In the genomic region with DNA sequence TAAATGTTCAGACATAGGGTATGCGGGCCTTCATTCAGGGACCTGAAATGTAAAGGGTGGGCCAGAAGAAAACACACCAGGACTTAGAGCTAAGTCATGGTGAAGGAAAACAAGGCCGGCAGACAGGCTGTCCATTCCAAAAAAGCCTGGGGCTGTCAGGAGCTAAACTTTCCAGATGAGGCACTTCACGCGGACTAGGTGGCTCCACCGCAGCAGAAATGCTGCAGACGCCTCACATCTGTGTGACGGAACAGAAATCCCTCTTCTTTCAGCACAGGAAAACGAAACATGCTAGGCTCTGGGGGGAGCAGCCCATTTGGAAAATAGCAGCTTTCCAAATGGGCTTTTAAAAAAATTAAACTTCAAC, we compare ENCODE assay signal across 18 cellular contexts.
DNase-seq lines count a peak whose midpoint lies in the region; ATAC-seq and TF ChIP-seq lines count a peak whose summit lies in the region.
"Had no signal": no experiment of that assay in that cellular context is flagged by ENCODE, and none has a peak within 500 bp of the region (broad histone marks: within the 10 kb centered on the region; RNA-seq: fewer than 3 reads in every experiment).

No MANE protein-coding gene starts in this region.

- H2AK5ac ChIP-seq in H9 (ENCODE audit: insufficient read length, low read length): no peak overlapping the region
- no peak overlapping the region for H2AK5ac ChIP-seq in mesenchymal stem cell (ENCODE audit: low read length, severe bottlenecking)

- no peak overlapping the region for H4K5ac ChIP-seq in H9 (ENCODE audit: insufficient read length, low read depth, low read length)

- H3K18ac ChIP-seq in H9 (ENCODE audit: insufficient read length, low read depth, low read length) (no peak overlapping the region), mesenchymal stem cell (ENCODE audit: low read depth in 1 of 2, low read length in 2 of 2) (no peak overlapping the region)

- H2BK120ac ChIP-seq in H9 (ENCODE audit: low read depth, low read length, poor library complexity, severe bottlenecking) (no peak overlapping the region), mesenchymal stem cell (ENCODE audit: low read depth, low read length) (no peak overlapping the region)

- H3K9ac ChIP-seq in H9 (ENCODE audit: extremely low read depth, insufficient read length, low read length): no peak overlapping the region
- peak overlapping the region; percentile 92 for H3K9ac ChIP-seq in mesenchymal stem cell (ENCODE audit: low read length)

- H3K23ac ChIP-seq in H9 (ENCODE audit: insufficient read length, low read depth, low read length) (no peak overlapping the region), mesenchymal stem cell (ENCODE audit: low read length in 2 of 2) (no peak overlapping the region)

- intact Hi-C loops in body of pancreas (cut with DNase I): no loop called here

- no peaks in the 10 kb centered on the region for H3K79me2 ChIP-seq in H9 (ENCODE audit: insufficient read depth, low read length)

- H2BK12ac ChIP-seq in H9 (ENCODE audit: insufficient read length, low read depth, low read length): no peak overlapping the region
- H2BK12ac ChIP-seq in mesenchymal stem cell (ENCODE audit: low read length in 2 of 2): no peak overlapping the region

- no peak overlapping the region for H2BK5ac ChIP-seq in H9 (ENCODE audit: insufficient read length, low read length)
- no peak overlapping the region for H2BK5ac ChIP-seq in mesenchymal stem cell (ENCODE audit: low read depth, low read length, poor library complexity, severe bottlenecking)

- H2BK15ac ChIP-seq in H9 (ENCODE audit: low read depth, low read length) (no peak overlapping the region), mesenchymal stem cell (ENCODE audit: low read depth, poor library complexity, severe bottlenecking) (peak overlapping the region; percentile 7)

- no peak overlapping the region for H4K91ac ChIP-seq in H9 (ENCODE audit: insufficient read length, low read depth, low read length)
- no peak overlapping the region for H4K91ac ChIP-seq in mesenchymal stem cell (ENCODE audit: low read length)

- in situ Hi-C loops in astrocyte of the spinal cord (cut with HindIII; ENCODE audit: low sequenced_read_pairs): no loop called here

- H3K27me3 ChIP-seq in H9 (ENCODE audit: insufficient read depth, low read length) (no peaks in the 10 kb centered on the region), mesenchymal stem cell (ENCODE audit: control insufficient read depth in 1 of 2, insufficient read depth in 1 of 2, low read length in 2 of 2) (no peaks in the 10 kb centered on the region), body of pancreas (no peaks in the 10 kb centered on the region)
- H3K27me3 ChIP-seq: ascending aorta had no signal

- H3K4me3 ChIP-seq in AG10803 (ENCODE audit: low read length): peak overlapping the region; percentile 39
- H3K4me3 ChIP-seq in astrocyte of the spinal cord (ENCODE audit: low read depth, low read length): no peak overlapping the region
- H3K4me3 ChIP-seq in mesenchymal stem cell (ENCODE audit: insufficient read depth in 1 of 2, low read depth in 1 of 2, low read length in 2 of 2): peak overlapping the region in 1 of 2 experiments; percentile 57
- H3K4me3 ChIP-seq in body of pancreas: no peak overlapping the region
- H3K4me3 ChIP-seq: ascending aorta, dorsolateral prefrontal cortex, prostate gland had no signal

- H3K79me1 ChIP-seq in H9 (ENCODE audit: insufficient read depth, low read depth, low read length, poor library complexity, severe bottlenecking) (no peaks in the 10 kb centered on the region), mesenchymal stem cell (replicated peaks; ENCODE audit: low read length, poor library complexity, severe bottlenecking) (no peaks in the 10 kb centered on the region)

- H3K27ac Mint-ChIP-seq in H9: peak overlapping the region in 1 of 3 experiments; percentile 65; a peak in 1 of 7 replicates
- H3K27ac Mint-ChIP-seq: naive thymus-derived CD4-positive, alpha-beta T cell; T-helper 17 cell had no signal

- no peak overlapping the region for H2BK20ac ChIP-seq in H9 (ENCODE audit: low read depth, low read length, poor library complexity, severe bottlenecking)

- H3K56ac ChIP-seq in H9 (ENCODE audit: insufficient read length, low read depth, low read length): no peak overlapping the region

- H4K8ac ChIP-seq in H9 (replicated peaks; ENCODE audit: insufficient read length, low read depth, low read length): no peak overlapping the region
- H4K8ac ChIP-seq in mesenchymal stem cell (ENCODE audit: low read length): no peak overlapping the region

- no peak for TF ChIP-seq POLR2A in body of pancreas (IDR thresholded peaks at IDR 0.05)

- TF ChIP-seq CTCF in AG10803 (conservative IDR thresholded peaks at IDR 0.05; ENCODE audit: low read length) (peak; percentile 16), H9 (conservative IDR thresholded peaks at IDR 0.05) (no peak), astrocyte of the spinal cord (IDR thresholded peaks at IDR 0.05; ENCODE audit: low read depth, low read length) (no peak), body of pancreas (IDR thresholded peaks at IDR 0.05) (no peak)

- H2AFZ ChIP-seq in H9 (ENCODE audit: low read length): no peak overlapping the region
- H2AFZ ChIP-seq in mesenchymal stem cell (ENCODE audit: low read depth, low read length): no peak overlapping the region

- H3K36me3 ChIP-seq in mesenchymal stem cell (ENCODE audit: control insufficient read depth in 1 of 2, insufficient read depth in 2 of 2, low read depth in 1 of 2, low read length in 2 of 2) (no peaks in the 10 kb centered on the region), body of pancreas (replicated peaks in 1 of 2; ENCODE audit: insufficient read depth in 1 of 2, low read depth in 2 of 2) (no peaks in the 10 kb centered on the region)
- H3K36me3 ChIP-seq: ascending aorta, prostate gland had no signal

- H3K4me3 Mint-ChIP-seq in H9: no peak overlapping the region
- H3K4me3 Mint-ChIP-seq: naive thymus-derived CD4-positive, alpha-beta T cell; T-helper 17 cell had no signal

- peaks cover 6 to 18% of the 10 kb centered on the region in 2 experiments for H3K4me1 Mint-ChIP-seq in H9

- peak overlapping the region; percentile 47; the same call in 1 of the 2 replicates for H3K14ac ChIP-seq in H9 (ENCODE audit: insufficient read depth, low read length)
- no peak overlapping the region for H3K14ac ChIP-seq in mesenchymal stem cell (ENCODE audit: low read length in 2 of 2)

- H3T11ph ChIP-seq in H9 (ENCODE audit: low read length): no peak overlapping the region

- H3K4me2 ChIP-seq in H9 (ENCODE audit: insufficient read depth, insufficient read length, low read length): no peak overlapping the region
- no peak overlapping the region for H3K4me2 ChIP-seq in mesenchymal stem cell (ENCODE audit: low read length, poor library complexity, severe bottlenecking)

- no peaks in the 10 kb centered on the region for H3K23me2 ChIP-seq in H9 (ENCODE audit: insufficient read length, low read depth, low read length, poor library complexity, severe bottlenecking)

- WGBS in H9 (ENCODE audit: extremely low coverage, insufficient read length, low lambda C conversion rate): no CpG with 5 or more reads among the region's 8 CpGs
- WGBS in mesenchymal stem cell: 31% methylated on average over 8 of the region's 8 CpGs
- WGBS in body of pancreas, 2 donors: 75 to 77% methylated on average over 8 of the region's 8 CpGs

- H3K27ac ChIP-seq in H9 (ENCODE audit: insufficient read length, low read depth, low read length): no peak overlapping the region
- no peak overlapping the region for H3K27ac ChIP-seq in mesenchymal stem cell (ENCODE audit: low read length, poor library complexity, severe bottlenecking)
- H3K27ac ChIP-seq in body of pancreas: no peak overlapping the region
- H3K27ac ChIP-seq: ascending aorta, dorsolateral prefrontal cortex, prostate gland had no signal

- H3K9me3 ChIP-seq in H9 (ENCODE audit: control insufficient read depth, low read depth, low read length) (no peaks in the 10 kb centered on the region), mesenchymal stem cell (ENCODE audit: control insufficient read depth, low read length) (no peaks in the 10 kb centered on the region), body of pancreas (no peaks in the 10 kb centered on the region)
- H3K9me3 ChIP-seq: ascending aorta, prostate gland had no signal

- H3K9me3 Mint-ChIP-seq in H9: no peaks in the 10 kb centered on the region

- H3K4ac ChIP-seq in H9 (ENCODE audit: low read depth, low read length): no peak overlapping the region
- no peak overlapping the region for H3K4ac ChIP-seq in mesenchymal stem cell (ENCODE audit: low read depth in 1 of 2, low read length in 2 of 2)

- no peaks in the 10 kb centered on the region for H3K4me1 ChIP-seq in H9 (ENCODE audit: insufficient read depth, low read length)
- no peaks in the 10 kb centered on the region for H3K4me1 ChIP-seq in mesenchymal stem cell (ENCODE audit: control insufficient read depth, insufficient read depth, low read depth, low read length)
- H3K4me1 ChIP-seq in body of pancreas: peaks cover 10% of the 10 kb centered on the region
- H3K4me1 ChIP-seq: ascending aorta, prostate gland had no signal

- no peaks in the 10 kb centered on the region for H3K36me3 Mint-ChIP-seq in H9 (ENCODE audit: insufficient read depth in 1 of 3, low read depth in 3 of 3)

- no peaks in the 10 kb centered on the region for H4K20me1 ChIP-seq in H9 (ENCODE audit: control insufficient read depth, insufficient read depth, insufficient read length)

- peak; percentile 67 for DNase-seq in AG10803 (ENCODE audit: low read depth)
- DNase-seq in H9: no peak
- peak; percentile 35 for DNase-seq in astrocyte of the spinal cord (ENCODE audit: low read depth, low spot score)
- DNase-seq in mesenchymal stem cell: peak; percentile 17
- no peak for DNase-seq in MV-4-11 (lab: John Stamatoyannopoulos, UW)
- no peak for DNase-seq in body of pancreas
- DNase-seq in activated CD4-positive, alpha-beta T cell treated with anti-CD3 and anti-CD28 coated beads for 48 hours: no peak
- DNase-seq: activated CD4-positive, CD25-positive, alpha-beta regulatory T cell treated with anti-CD3 and anti-CD28 coated beads, Interleukin-2, amount 50 U/mL, for 72 hours; activated CD8-positive, alpha-beta memory T cell treated with anti-CD3 and anti-CD28 coated beads, Interleukin-2, amount 50 U/mL, for 48 hours; dorsolateral prefrontal cortex; naive thymus-derived CD4-positive, alpha-beta T cell; NCI-H2171; T-helper 17 cell had no signal

- ATAC-seq in HG03039 (IDR thresholded peaks at IDR 0.05; ENCODE audit: unreplicated experiment) (no peak), body of pancreas (no peak)
- ATAC-seq: esophagus mucosa; left lobe of liver; naive thymus-derived CD4-positive, alpha-beta T cell; T-helper 17 cell had no signal

- no peaks in the 10 kb centered on the region for H3K27me3 Mint-ChIP-seq in H9 (ENCODE audit: low read depth)

Comparison
In these comparisons a context has a peak if more than half of its experiments do, and no peak if none do; other contexts are left out.
1. DNase-seq: peak in AG10803 (single experiment), astrocyte of the spinal cord (single experiment) and mesenchymal stem cell (single experiment); none in H9 (single experiment), MV-4-11 (single experiment), body of pancreas (0 of 4) and activated CD4-positive, alpha-beta T cell treated with anti-CD3 and anti-CD28 coated beads for 48 hours (single experiment).